In the genomic region with DNA sequence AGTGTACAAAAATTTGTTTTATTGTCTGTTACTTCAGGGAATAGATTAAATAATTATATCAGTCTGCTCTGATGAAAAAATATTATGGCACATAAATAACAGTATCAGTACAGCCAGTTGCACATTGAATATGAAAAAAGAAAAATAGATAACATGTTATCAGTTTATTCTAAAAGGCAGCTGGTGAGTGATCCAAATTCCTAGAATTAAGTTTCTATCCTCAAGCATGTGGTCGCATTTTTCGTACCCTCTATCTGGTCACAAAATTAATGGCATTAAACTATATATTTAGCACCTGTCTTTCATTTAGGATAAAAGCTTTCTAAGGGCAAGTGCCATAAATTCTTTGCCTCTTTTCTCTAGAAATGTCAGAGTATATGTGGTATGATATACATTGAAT, we compare ENCODE assay signal across 30 cellular contexts.
"Had no signal": no experiment of that assay in that cellular context is flagged by ENCODE, and none has a peak within 500 bp of the region (broad histone marks: within the 10 kb centered on the region; RNA-seq: fewer than 3 reads in every experiment).

No MANE protein-coding gene starts in this region.

- H3K36me3 ChIP-seq: brain microvascular endothelial cell, colonic mucosa, gastrocnemius medialis, heart left ventricle, WERI-Rb-1 had no signal

- H3K36me3 Mint-ChIP-seq: activated naive CD8-positive, alpha-beta T cell had no signal

- H3K4me3 ChIP-seq: colonic mucosa, gastrocnemius medialis, heart left ventricle had no signal

- H3K4me1 ChIP-seq: colonic mucosa, gastrocnemius medialis, heart left ventricle had no signal

- ATAC-seq: activated CD4-positive, CD25-positive, alpha-beta regulatory T cell treated with anti-CD3 and anti-CD28 coated beads, Interleukin-2, amount 50 U/mL, for 24 hours; activated CD8-positive, alpha-beta T cell treated with anti-CD3 and anti-CD28 coated beads for 36 hours; activated T-cell treated with anti-CD3 and anti-CD28 coated beads, Interleukin-2, amount 50 U/mL, for 4 hours; activated T-helper 17 cell treated with anti-CD3 and anti-CD28 coated beads, Interleukin-2, amount 50 U/mL, for 72 hours; esophagus mucosa; foreskin keratinocyte; gastrocnemius medialis; heart left ventricle; T-helper 17 cell had no signal

- H3K9me3 ChIP-seq: colonic mucosa, gastrocnemius medialis had no signal

- H3K27me3 ChIP-seq: brain microvascular endothelial cell, colonic mucosa, foreskin keratinocyte, gastrocnemius medialis, heart left ventricle had no signal

- H3K27ac ChIP-seq: brain microvascular endothelial cell, colonic mucosa, foreskin keratinocyte, gastrocnemius medialis, heart left ventricle, WERI-Rb-1 had no signal

- H3K27me3 Mint-ChIP-seq: activated B cell treated with CpG ODN at 0.5 μM for 24 hours; activated CD8-positive, alpha-beta T cell treated with anti-CD3 and anti-CD28 coated beads for 36 hours; activated naive CD8-positive, alpha-beta T cell; activated T-helper 17 cell treated with anti-CD3 and anti-CD28 coated beads, Interleukin-2, amount 50 U/mL, for 72 hours; T-helper 17 cell had no signal

- H3K4me1 Mint-ChIP-seq: activated B cell treated with CpG ODN at 0.5 μM for 24 hours; activated T-helper 17 cell treated with anti-CD3 and anti-CD28 coated beads, Interleukin-2, amount 50 U/mL, for 72 hours; T-helper 17 cell had no signal

- H3K27ac Mint-ChIP-seq: activated B cell treated with CpG ODN at 0.5 μM for 24 hours; activated CD8-positive, alpha-beta T cell treated with anti-CD3 and anti-CD28 coated beads for 36 hours; activated naive CD8-positive, alpha-beta T cell; activated T-helper 17 cell treated with anti-CD3 and anti-CD28 coated beads, Interleukin-2, amount 50 U/mL, for 72 hours; T-helper 17 cell; T-helper 2 cell treated with Interferon-gamma antibody and Interleukin-4, amounts not matched to agents 5 μg/mL and 100 μg/mL, for 36 hours had no signal

- H3K4me3 Mint-ChIP-seq: activated B cell treated with CpG ODN at 0.5 μM for 24 hours; activated CD8-positive, alpha-beta T cell treated with anti-CD3 and anti-CD28 coated beads for 36 hours; activated naive CD8-positive, alpha-beta T cell; activated T-cell treated with anti-CD3 and anti-CD28 coated beads, Interleukin-2, amount 50 U/mL, for 4 hours; activated T-helper 17 cell treated with anti-CD3 and anti-CD28 coated beads, Interleukin-2, amount 50 U/mL, for 72 hours; T-helper 17 cell; T-helper 2 cell treated with Interferon-gamma antibody and Interleukin-4, amounts not matched to agents 5 μg/mL and 100 μg/mL, for 36 hours had no signal

- DNase-seq: activated B cell treated with CpG ODN at 0.5 μM for 24 hours; activated CD4-positive, alpha-beta T cell treated with anti-CD3 and anti-CD28 coated beads for 48 hours; activated CD4-positive, alpha-beta T cell treated with anti-CD3 and anti-CD28 coated beads, Interleukin-2, amount 50 U/mL, for 1 hour; activated CD4-positive, alpha-beta T cell treated with anti-CD3 and anti-CD28 coated beads, Interleukin-2, amount 50 U/mL, for 48 hours; activated CD8-positive, alpha-beta memory T cell treated with anti-CD3 and anti-CD28 coated beads for 24 hours; activated CD8-positive, alpha-beta T cell treated with anti-CD3 and anti-CD28 coated beads for 36 hours; activated effector memory CD4-positive, alpha-beta T cell treated with Interleukin-2 at 50 U/mL for 16 hours; activated gamma-delta T cell treated with Interleukin-2 at 50 U/mL for 16 hours; activated naive CD4-positive, alpha-beta T cell treated with anti-CD3 and anti-CD28 coated beads, Interleukin-2, amount 50 U/mL, for 16 hours; activated naive CD4-positive, alpha-beta T cell treated with Interleukin-2 at 50 U/mL for 16 hours; activated T-cell treated with anti-CD3 and anti-CD28 coated beads, Interleukin-2, amount 50 U/mL, for 4 hours; amniotic stem cell; anterior cingulate cortex; brain microvascular endothelial cell; cerebellar nuclear complex; colonic mucosa; effector CD8-positive, alpha-beta T cell; foreskin keratinocyte; gastrocnemius medialis; glutamatergic neuron; heart left ventricle; T-helper 1 cell; T-helper 17 cell; T1000; WERI-Rb-1 had no signal
